Comparison of ENCODE assay signal across 17 cellular contexts in the genomic region with DNA sequence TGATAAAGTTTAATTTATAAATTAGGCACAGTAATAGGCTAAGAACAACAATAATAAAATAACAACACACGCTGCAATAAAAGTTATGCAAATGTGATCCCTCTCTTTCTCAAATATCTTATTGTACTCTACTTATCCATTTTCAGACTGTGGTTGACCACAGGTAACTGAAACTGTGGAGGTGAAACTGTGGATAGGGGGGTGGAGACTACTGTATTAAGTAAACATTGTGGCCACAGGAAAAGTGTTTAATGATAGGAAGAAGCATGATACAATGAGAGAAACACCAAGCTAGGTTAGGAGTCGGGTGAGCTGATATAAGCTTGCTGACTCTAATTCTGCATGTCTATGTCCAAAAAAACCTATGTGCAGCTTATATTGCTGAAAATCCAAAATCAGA.
"Had no signal": no experiment of that assay in that cellular context is flagged by ENCODE, and none has a peak within 500 bp of the region (broad histone marks: within the 10 kb centered on the region; RNA-seq: fewer than 3 reads in every experiment).

No MANE protein-coding gene starts in this region.

- H3K9ac ChIP-seq: parathyroid adenoma had no signal

- DNase-seq: activated CD4-positive, alpha-beta T cell treated with anti-CD3 and anti-CD28 coated beads, Interleukin-2, amount 10 ng/mL, durations not matched to agents 7 days and 5 days; activated CD4-positive, CD25-positive, alpha-beta regulatory T cell; activated CD8-positive, alpha-beta memory T cell treated with anti-CD3 and anti-CD28 coated beads, Interleukin-2, amount 50 U/mL, for 48 hours; activated gamma-delta T cell; activated T-cell treated with anti-CD3 and anti-CD28 coated beads, Interleukin-2, amount 50 U/mL, for 72 hours; amniotic stem cell; dermis blood vessel endothelial cell; erythroblast; gastrocnemius medialis; heart right ventricle; naive thymus-derived CD4-positive, alpha-beta T cell; stimulated activated CD4-positive, alpha-beta T cell treated with anti-CD3 and anti-CD28 coated beads, Interleukin-2, amount 100 ng/mL, for 24 hours; thyroid gland had no signal

- H3K4me1 ChIP-seq: parathyroid adenoma had no signal

- H3K4me1 Mint-ChIP-seq: stimulated activated effector memory CD8-positive, alpha-beta T cell treated with anti-CD3 and anti-CD28 coated beads, Interleukin-12 subunit alpha, Interleukin-12 subunit beta, amount 100 ng/mL, for 72 hours had no signal

- H3K4me3 ChIP-seq: gastrocnemius medialis, heart right ventricle, thyroid gland had no signal

- H3K4me3 Mint-ChIP-seq: activated CD4-positive, alpha-beta T cell treated with anti-CD3 and anti-CD28 coated beads, Interleukin-2, amount 10 ng/mL, durations not matched to agents 7 days and 5 days; activated naive CD8-positive, alpha-beta T cell; activated T-cell treated with anti-CD3 and anti-CD28 coated beads, Interleukin-2, amount 50 U/mL, for 72 hours; naive thymus-derived CD4-positive, alpha-beta T cell; stimulated activated effector memory CD8-positive, alpha-beta T cell treated with anti-CD3 and anti-CD28 coated beads, Interleukin-12 subunit alpha, Interleukin-12 subunit beta, amount 100 ng/mL, for 72 hours; T-helper 2 cell treated with Interferon-gamma antibody and Interleukin-4, amounts not matched to agents 5 μg/mL and 100 μg/mL, for 36 hours had no signal

- H3K9me3 ChIP-seq: gastrocnemius medialis, heart right ventricle, thyroid gland had no signal

- H3K36me3 Mint-ChIP-seq: activated naive CD8-positive, alpha-beta T cell; naive thymus-derived CD4-positive, alpha-beta T cell; stimulated activated effector memory CD8-positive, alpha-beta T cell treated with anti-CD3 and anti-CD28 coated beads, Interleukin-12 subunit alpha, Interleukin-12 subunit beta, amount 100 ng/mL, for 72 hours had no signal

- H3K79me2 ChIP-seq: parathyroid adenoma had no signal

- H2AFZ ChIP-seq: parathyroid adenoma had no signal

- H3K9me3 Mint-ChIP-seq: activated CD4-positive, alpha-beta T cell treated with anti-CD3 and anti-CD28 coated beads, Interleukin-2, amount 10 ng/mL, durations not matched to agents 7 days and 5 days; activated T-cell treated with anti-CD3 and anti-CD28 coated beads, Interleukin-2, amount 50 U/mL, for 72 hours; stimulated activated effector memory CD8-positive, alpha-beta T cell treated with anti-CD3 and anti-CD28 coated beads, Interleukin-12 subunit alpha, Interleukin-12 subunit beta, amount 100 ng/mL, for 72 hours; T-helper 2 cell treated with Interferon-gamma antibody and Interleukin-4, amounts not matched to agents 5 μg/mL and 100 μg/mL, for 36 hours had no signal

- H3K27ac Mint-ChIP-seq: activated CD4-positive, alpha-beta T cell treated with anti-CD3 and anti-CD28 coated beads, Interleukin-2, amount 10 ng/mL, durations not matched to agents 7 days and 5 days; activated naive CD8-positive, alpha-beta T cell; activated T-cell treated with anti-CD3 and anti-CD28 coated beads, Interleukin-2, amount 50 U/mL, for 72 hours; naive thymus-derived CD4-positive, alpha-beta T cell; stimulated activated effector memory CD8-positive, alpha-beta T cell treated with anti-CD3 and anti-CD28 coated beads, Interleukin-12 subunit alpha, Interleukin-12 subunit beta, amount 100 ng/mL, for 72 hours; T-helper 2 cell treated with Interferon-gamma antibody and Interleukin-4, amounts not matched to agents 5 μg/mL and 100 μg/mL, for 36 hours had no signal

- H3K27me3 ChIP-seq: gastrocnemius medialis, heart right ventricle, thyroid gland had no signal

- H3K36me3 ChIP-seq: gastrocnemius medialis, heart right ventricle, thyroid gland had no signal

- H3K27ac ChIP-seq: gastrocnemius medialis, heart right ventricle, parathyroid adenoma, thyroid gland had no signal
